23 cellular contexts compared by ENCODE assay signal in genomic region chr3:72190050-72190449, GRCh38.
"Had no signal": no experiment of that assay in that cellular context is flagged by ENCODE, and none has a peak within 500 bp of the region (broad histone marks: within the 10 kb centered on the region; RNA-seq: fewer than 3 reads in every experiment).

No MANE protein-coding gene starts in this region.

- H3K27me3 ChIP-seq: colonic mucosa, heart left ventricle had no signal

- ATAC-seq: left colon; lower lobe of right lung; natural killer cell treated with Interleukin-12 subunit alpha and Interleukin-12 subunit beta and Interleukin-15 and Interleukin-18, amount 100 ng/mL, for 72 hours; sciatic nerve; stimulated activated naive B cell treated with anti-CD40 and anti-IgM and Interleukin-4, amounts not matched to agents 10 μg/mL and 1 μg/mL and 100 μg/mL, for 72 hours; stimulated activated naive CD8-positive, alpha-beta T cell treated with anti-CD3 and anti-CD28 coated beads, Interleukin-15, amount 100 ng/mL, for 72 hours had no signal

- DNase-seq: cerebellar nuclear complex; colonic mucosa; dermis blood vessel endothelial cell; effector CD4-positive, alpha-beta T cell; endodermal cell; heart left ventricle; hippocampal formation; left colon; lower lobe of right lung; occipital lobe; stimulated activated CD4-positive, alpha-beta T cell treated with anti-CD3 and anti-CD28 coated beads, Interleukin-2, amount 100 ng/mL, for 24 hours; stimulated activated CD4-positive, alpha-beta T cell treated with anti-CD3 and anti-CD28 coated beads, Interleukin-4, amount 100 ng/mL, for 4 hours; stimulated activated naive B cell treated with anti-CD40 and anti-IgM and Interleukin-4, amounts not matched to agents 10 μg/mL and 1 μg/mL and 100 μg/mL, for 72 hours; stimulated activated naive CD8-positive, alpha-beta T cell treated with anti-CD3 and anti-CD28 coated beads, Interleukin-15, amount 100 ng/mL, for 72 hours; thyroid gland had no signal

- H3K9me3 ChIP-seq: colonic mucosa, lower lobe of right lung, prostate gland, thyroid gland had no signal

- H3K4me1 ChIP-seq: colonic mucosa, lower lobe of right lung, parathyroid adenoma, prostate gland, thyroid gland had no signal

- FAIRE-seq: endothelial cell of umbilical vein, frontal cortex, urothelium cell line had no signal

- H3K27ac ChIP-seq: colonic mucosa, heart left ventricle, lower lobe of right lung, parathyroid adenoma, prostate gland, skin epidermis, thyroid gland had no signal

- H3K4me3 ChIP-seq: colonic mucosa, heart left ventricle, lower lobe of right lung, prostate gland, skin epidermis, thyroid gland had no signal

- H3K36me3 ChIP-seq: colonic mucosa, heart left ventricle, lower lobe of right lung, prostate gland, thyroid gland had no signal
